Comparison of ENCODE assay signal across 16 cellular contexts in the genomic region with DNA sequence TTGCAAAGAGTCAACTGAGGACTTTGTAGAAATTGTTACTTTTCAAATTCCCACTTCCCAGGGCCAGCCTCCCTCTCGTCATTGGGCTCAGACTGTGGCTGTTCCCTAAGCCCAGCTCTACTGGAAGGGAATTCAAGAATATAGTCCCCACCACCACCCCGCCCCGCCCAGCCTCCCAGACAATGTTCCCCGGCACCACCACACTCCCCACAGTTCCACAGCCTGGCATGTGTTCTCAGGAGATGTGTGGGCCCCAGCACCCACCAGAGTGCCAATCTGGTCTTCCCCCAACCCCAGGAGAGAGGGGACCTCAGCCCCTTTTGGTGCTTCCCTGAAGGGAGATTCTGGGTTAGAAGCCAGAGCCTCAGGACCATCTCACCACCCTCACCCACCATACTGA.
DNase-seq lines count a peak whose midpoint lies in the region; ATAC-seq and TF ChIP-seq lines count a peak whose summit lies in the region.
"Had no signal": no experiment of that assay in that cellular context is flagged by ENCODE, and none has a peak within 500 bp of the region (broad histone marks: within the 10 kb centered on the region; RNA-seq: fewer than 3 reads in every experiment).

No MANE protein-coding gene starts in this region.

- DNase-seq in AG04450 (ENCODE audit: low read depth, low spot score) (no peak), SJSA1 (ENCODE audit: low read depth in 1 of 2, low spot score in 2 of 2) (no peak), left ventricle myocardium superior (no peak), left lobe of liver (ENCODE audit: low spot score) (no peak), 8988T (no peak), NCI-H187 treated with DMSO at 0.1 percent for 48 hours (lab: John Stamatoyannopoulos, UW) (no peak), posterior vena cava (ENCODE audit: low spot score) (no peak)
- DNase-seq: activated CD4-positive, CD25-positive, alpha-beta regulatory T cell; activated naive CD4-positive, alpha-beta T cell; brain microvascular endothelial cell; effector CD8-positive, alpha-beta T cell; GM23248; NCI-H446 treated with DMSO at 0.1 percent for 48 hours; stimulated activated CD4-positive, alpha-beta T cell treated with anti-CD3 and anti-CD28 coated beads, Interleukin-2, amount 100 ng/mL, for 24 hours had no signal

- ATAC-seq in left ventricle myocardium superior (peak; percentile 4), left lobe of liver (no peak)

- H3K4me3 ChIP-seq in AG04450 (ENCODE audit: low read depth, low read length) (no peak overlapping the region), SJSA1 (no peak overlapping the region), skeletal muscle satellite cell (ENCODE audit: low read length) (no peak overlapping the region)
- H3K4me3 ChIP-seq: K562 had no signal

- peak overlapping the region; percentile 57 for H3K9ac ChIP-seq in skeletal muscle satellite cell (ENCODE audit: low read depth, low read length)

- H3K27me3 ChIP-seq in AG04450 (ENCODE audit: control insufficient read depth, insufficient read depth, low read length) (no peaks in the 10 kb centered on the region), SJSA1 (replicated peaks) (no peaks in the 10 kb centered on the region), skeletal muscle satellite cell (ENCODE audit: control insufficient read depth, insufficient read depth, low read length) (no peaks in the 10 kb centered on the region)
- H3K27me3 ChIP-seq: brain microvascular endothelial cell had no signal

- H3K4me1 ChIP-seq in SJSA1 (replicated peaks) (peaks cover 93% of the 10 kb centered on the region), skeletal muscle satellite cell (ENCODE audit: control insufficient read depth, insufficient read depth, low read length) (peaks cover 79% of the 10 kb centered on the region)

- H3K27ac ChIP-seq in AG04450 (ENCODE audit: low read depth, low read length) (peak overlapping the region; percentile 98), SJSA1 (peak overlapping the region; percentile 98)

- no peak overlapping the region for H3K4me2 ChIP-seq in skeletal muscle satellite cell (ENCODE audit: low read length)

- TF ChIP-seq CTCF in AG04450 (IDR thresholded peaks at IDR 0.05; ENCODE audit: low read depth, low read length) = no peak

- POLR2A ChIA-PET in AG04450 (lab: Yijun Ruan, JAX) = interaction anchor here (1.5 kb wide), 1 partner anchor 13 kb away, joined by 33 read pairs; no protein-coding TSS in a partner anchor

- H3K36me3 ChIP-seq in SJSA1 (no peaks in the 10 kb centered on the region), skeletal muscle satellite cell (ENCODE audit: insufficient read depth, low read length) (no peaks in the 10 kb centered on the region)
- H3K36me3 ChIP-seq: brain microvascular endothelial cell had no signal

- CTCF ChIA-PET in AG04450 (lab: Charles Lee) = interaction anchor here (0.6 to 2.7 kb wide), 4 partner anchors 10 to 311 kb away, joined by 3 to 12 read pairs (median 10); no protein-coding TSS in a partner anchor

- intact Hi-C loops in left ventricle myocardium superior (cut with micrococcal nuclease) (no loop called here), posterior vena cava (cut with DNase I) (loop anchor here in 1 of 2 donors (10.0 kb wide), 1 partner anchor 95 kb away; no protein-coding TSS in a partner anchor)

- H3K9me3 ChIP-seq in AG04450 (ENCODE audit: control insufficient read depth, insufficient read depth, low read length) = no peaks in the 10 kb centered on the region; the same call in 1 of the 2 replicates
- no peaks in the 10 kb centered on the region for H3K9me3 ChIP-seq in SJSA1 (replicated peaks)
- H3K9me3 ChIP-seq in skeletal muscle satellite cell (replicated peaks; ENCODE audit: low read length) = no peaks in the 10 kb centered on the region
